Comparison of ENCODE assay signal across 8 cellular contexts in genomic region chr17:78979780-78980623, GRCh38. TPM values are rescaled to one million over a fixed set of nuclear protein-coding genes. Genes with fewer than 3 reads are reported as not detected.
DNase-seq lines count a peak whose midpoint lies in the region; ATAC-seq and TF ChIP-seq lines count a peak whose summit lies in the region.

A gene with protein sequence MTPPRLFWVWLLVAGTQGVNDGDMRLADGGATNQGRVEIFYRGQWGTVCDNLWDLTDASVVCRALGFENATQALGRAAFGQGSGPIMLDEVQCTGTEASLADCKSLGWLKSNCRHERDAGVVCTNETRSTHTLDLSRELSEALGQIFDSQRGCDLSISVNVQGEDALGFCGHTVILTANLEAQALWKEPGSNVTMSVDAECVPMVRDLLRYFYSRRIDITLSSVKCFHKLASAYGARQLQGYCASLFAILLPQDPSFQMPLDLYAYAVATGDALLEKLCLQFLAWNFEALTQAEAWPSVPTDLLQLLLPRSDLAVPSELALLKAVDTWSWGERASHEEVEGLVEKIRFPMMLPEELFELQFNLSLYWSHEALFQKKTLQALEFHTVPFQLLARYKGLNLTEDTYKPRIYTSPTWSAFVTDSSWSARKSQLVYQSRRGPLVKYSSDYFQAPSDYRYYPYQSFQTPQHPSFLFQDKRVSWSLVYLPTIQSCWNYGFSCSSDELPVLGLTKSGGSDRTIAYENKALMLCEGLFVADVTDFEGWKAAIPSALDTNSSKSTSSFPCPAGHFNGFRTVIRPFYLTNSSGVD (minus strand): TSS chr17:78979923. CDS start chr17:78977191, 2,732 bp downstream.

- H3K36me3 Mint-ChIP-seq in HFFc6 (ENCODE audit: low read depth): no peaks in the 10 kb centered on the region

- intact Hi-C loops in left ventricle myocardium inferior (cut with micrococcal nuclease) (no loop called here), prostate gland (cut with DNase I) (no loop called here)

- H3K27me3 Mint-ChIP-seq in HFFc6 (ENCODE audit: insufficient read depth): no peaks in the 10 kb centered on the region; the same call in 1 of the 2 replicates

- ATAC-seq in GM18498 (IDR thresholded peaks at IDR 0.05; ENCODE audit: unreplicated experiment): no peak
- no peak for ATAC-seq in GM19455 (IDR thresholded peaks at IDR 0.05; ENCODE audit: unreplicated experiment)

- H3K4me1 Mint-ChIP-seq in HFFc6 (ENCODE audit: low read depth): peaks cover 6% of the 10 kb centered on the region

- no peaks in the 10 kb centered on the region for H3K9me3 ChIP-seq in Peyer's patch
- no peaks in the 10 kb centered on the region for H3K9me3 ChIP-seq in left ventricle myocardium inferior (replicated peaks)
- no peaks in the 10 kb centered on the region for H3K9me3 ChIP-seq in prostate gland

- TF ChIP-seq POLR2A in Peyer's patch (IDR thresholded peaks at IDR 0.05) (peak; percentile 88 to 93), prostate gland (IDR thresholded peaks at IDR 0.05) (peak; percentile 37)

- H3K4me1 ChIP-seq in Peyer's patch: peaks cover 0 to 54% (median 13%) of the 10 kb centered on the region in 4 donors
- peaks cover 55% of the 10 kb centered on the region for H3K4me1 ChIP-seq in left ventricle myocardium inferior
- H3K4me1 ChIP-seq in prostate gland (replicated peaks): peaks cover 33% of the 10 kb centered on the region

- POLR2A ChIA-PET in AG04449 (lab: Yijun Ruan, JAX): interaction anchor here (0.7 kb wide), 1 partner anchor 237 kb away, joined by 4 read pairs; no protein-coding TSS in a partner anchor

- peak within 1 kb of the TSS; percentile 56 to 83 (median 78) for H3K27ac ChIP-seq in Peyer's patch
- H3K27ac ChIP-seq in left ventricle myocardium inferior (replicated peaks): peak within 1 kb of the TSS; percentile 85
- H3K27ac ChIP-seq in prostate gland: peak within 1 kb of the TSS; percentile 71 to 74

- H3K36me3 ChIP-seq in Peyer's patch (no peaks in the 10 kb centered on the region), left ventricle myocardium inferior (no peaks in the 10 kb centered on the region), prostate gland (no peaks in the 10 kb centered on the region)

- no peaks in the 10 kb centered on the region for H3K9me3 Mint-ChIP-seq in HFFc6

- H3K27ac Mint-ChIP-seq in HFFc6: peak within 1 kb of the TSS; percentile 18; the same call in 1 of the 2 replicates

- DNase-seq in AG04449 (ENCODE audit: low read depth, low spot score) (no peak), HFFc6 (peak; percentile 51), Peyer's patch (peak; percentile 28 to 86 (median 82)), astrocyte of the hippocampus (ENCODE audit: low read depth, low spot score) (peak; percentile 91), left ventricle myocardium inferior (peak; percentile 77), prostate gland (ENCODE audit: low spot score) (peak; percentile 53)

- 27% methylated on average over 16 of the region's 16 CpGs for WGBS in prostate gland

- TF ChIP-seq CTCF in AG04449 (IDR thresholded peaks at IDR 0.05; ENCODE audit: insufficient read depth, low read length, missing control alignments): no peak
- TF ChIP-seq CTCF in HFFc6 (IDR thresholded peaks at IDR 0.05): no peak
- peak in 1 of 6 experiments; percentile 16 for TF ChIP-seq CTCF in Peyer's patch (IDR thresholded peaks at IDR 0.05)
- TF ChIP-seq CTCF in left ventricle myocardium inferior (IDR thresholded peaks at IDR 0.05; ENCODE audit: borderline replicate concordance): no peak
- TF ChIP-seq CTCF in prostate gland (IDR thresholded peaks at IDR 0.05): no peak

- H3K27me3 ChIP-seq in Peyer's patch (no peaks in the 10 kb centered on the region), left ventricle myocardium inferior (ENCODE audit: low read depth) (no peaks in the 10 kb centered on the region), prostate gland (replicated peaks; ENCODE audit: insufficient read depth) (no peaks in the 10 kb centered on the region)

- peak within 1 kb of the TSS; percentile 52 for H3K4me3 ChIP-seq in AG04449 (ENCODE audit: low read depth, low read length)
- peak within 1 kb of the TSS; percentile 16 to 60 (median 42) for H3K4me3 ChIP-seq in Peyer's patch
- H3K4me3 ChIP-seq in left ventricle myocardium inferior: peak within 1 kb of the TSS; percentile 66
- H3K4me3 ChIP-seq in prostate gland: peak within 1 kb of the TSS; percentile 24 to 31

- CTCF ChIA-PET in AG04449 (lab: Yijun Ruan, JAX): interaction anchor here (1.0 to 5.3 kb wide), 4 partner anchors 9 to 117 kb away, joined by 6 to 35 read pairs (median 18); no protein-coding TSS in a partner anchor

- H3K4me3 Mint-ChIP-seq in HFFc6: peak within 1 kb of the TSS; percentile 54

RNA-seq across cellular contexts. Expression of the gene that starts here (rescaled TPM):
- total RNA-seq in HFFc6 (2021; fragmentation: NEBNext Ultra II Directional; extraction: Animal tissue kit (Norgen Biotek cat#: 25700)): 10 to 100 TPM; 31.1 to 46.4 (median 43.4) TPM
- total RNA-seq in Peyer's patch (1,000 to 10,000 TPM in 3 of 4 donors, 100 to 1,000 TPM in 1; 202 to 2,181 (median 1,427) TPM), left ventricle myocardium inferior (585 TPM), prostate gland (100 to 1,000 TPM; 570 to 890 TPM)

Comparison
In these comparisons a context has a peak if more than half of its experiments do, and no peak if none do; other contexts are left out.
1. RNA of the gene that starts here (total RNA-seq): 202 to 2,181 TPM in Peyer's patch, 570 to 890 TPM in prostate gland and 585 TPM in left ventricle myocardium inferior (single experiment); 31.1 to 46.4 TPM in HFFc6; every median in the first group is over 4 times any median in the second.
2. Peak in every context shown above with its lines, with median percentiles within 50 percentile points of each other: H3K4me3 ChIP-seq and H3K27ac ChIP-seq.